Comparison of ENCODE assay signal across 5 cellular contexts in genomic region chr5:109888980-109889379, GRCh38.
"Had no signal": no experiment of that assay in that cellular context is flagged by ENCODE, and none has a peak within 500 bp of the region (broad histone marks: within the 10 kb centered on the region; RNA-seq: fewer than 3 reads in every experiment).

No MANE protein-coding gene starts in this region.

- H3K4me3 ChIP-seq: K562 had no signal

- ATAC-seq: K562 had no signal

- H3K27ac ChIP-seq: HL-60 had no signal

- FAIRE-seq: HTR-8/SVneo, K562 had no signal

- DNase-seq: IMR-90, KBM-7 had no signal
